Comparison of ENCODE assay signal across 1 cellular context in the genomic region with DNA sequence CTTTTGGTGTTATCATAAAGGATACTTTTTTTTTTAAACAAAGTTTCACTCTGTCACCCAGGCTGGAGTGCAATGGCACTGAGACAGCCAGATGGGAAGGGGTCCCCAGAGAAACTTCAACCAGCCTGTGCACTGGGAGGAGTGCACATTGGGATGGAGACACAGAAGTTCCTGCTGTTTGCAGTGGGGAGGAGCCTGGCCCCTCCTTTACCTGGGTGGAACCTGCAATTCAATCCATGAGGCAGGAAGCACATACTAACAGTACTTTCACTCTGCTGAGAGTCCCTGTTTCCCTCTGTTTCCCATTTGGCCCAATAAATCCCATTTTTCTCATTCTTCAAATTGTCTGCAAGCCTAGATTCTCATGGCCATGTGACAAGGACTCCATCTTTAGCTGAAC.
TF ChIP-seq lines count a peak whose summit lies in the region.

No MANE protein-coding gene starts in this region.

TF ChIP-seq in H1, 55 proteins besides CTCF, POLR2A, EP300 and RAD21:
- TF ChIP-seq GABPA (IDR thresholded peaks at IDR 0.05; ENCODE audit: borderline replicate concordance, insufficient read depth, low read length) (no peak), USF2 (IDR thresholded peaks at IDR 0.05; ENCODE audit: low read length) (no peak), CHD1 (IDR thresholded peaks at IDR 0.05; ENCODE audit: low read depth, low read length) (no peak), HDAC2 (IDR thresholded peaks at IDR 0.05; ENCODE audit: borderline replicate concordance in 1 of 2, low read depth in 2 of 2, low read length in 2 of 2) (no peak), SIX5 (IDR thresholded peaks at IDR 0.05; ENCODE audit: low read depth, low read length) (no peak), HDAC6 (IDR thresholded peaks at IDR 0.05; ENCODE audit: low read depth, low read length) (no peak), FOSL1 (IDR thresholded peaks at IDR 0.05; ENCODE audit: insufficient read depth, low read depth, low read length) (no peak), ASH2L (IDR thresholded peaks at IDR 0.05; ENCODE audit: low read length) (no peak), TAF1 (IDR thresholded peaks at IDR 0.05; ENCODE audit: low read depth, low read length) (no peak)
